ENCODE assay signal across 18 cellular contexts in the genomic region with DNA sequence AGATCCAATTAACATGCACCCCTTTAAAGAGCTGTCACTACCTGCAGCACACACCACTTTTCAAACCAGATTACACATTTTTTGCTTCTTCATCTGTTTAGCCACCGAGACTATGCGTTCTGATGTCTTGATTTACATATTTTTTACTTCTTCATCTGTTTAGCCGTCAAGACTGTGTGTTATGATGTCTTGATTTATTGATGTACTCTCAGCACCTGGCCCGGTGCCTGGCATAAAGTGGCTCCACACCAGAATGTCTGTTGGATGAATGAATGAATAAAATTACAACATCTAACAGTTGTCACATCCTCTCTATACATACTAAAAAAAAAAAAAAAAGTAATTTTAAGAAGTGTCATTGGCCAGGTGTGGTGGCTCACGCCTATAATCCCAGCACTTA. TPM values are rescaled to one million over a fixed set of nuclear protein-coding genes. Genes with fewer than 3 reads are reported as not detected.
DNase-seq lines count a peak whose midpoint lies in the region; ATAC-seq, FAIRE-seq and TF ChIP-seq lines count a peak whose summit lies in the region.
"Had no signal": no experiment of that assay in that cellular context is flagged by ENCODE, and none has a peak within 500 bp of the region (broad histone marks: within the 10 kb centered on the region; RNA-seq: fewer than 3 reads in every experiment).

No MANE protein-coding gene starts in this region.

- BruUV-seq in OCI-LY7 (replicated peaks; lab: Mats Ljungman, UMichigan): no TSS peak

- in situ Hi-C loops in GM13976 (cut with MboI; ENCODE audit: low sequenced_read_pairs, unreplicated experiment): no loop called here

- H4K20me1 ChIP-seq in keratinocyte (ENCODE audit: control insufficient read depth, extremely low read depth, insufficient read depth, low read length): no peaks in the 10 kb centered on the region
- H4K20me1 ChIP-seq in OCI-LY7 (ENCODE audit: insufficient read depth, low read length): no peaks in the 10 kb centered on the region

- H3K4me1 Mint-ChIP-seq in activated T-cell treated with anti-CD3 and anti-CD28 coated beads, Interleukin-2, amount 50 U/mL, for 72 hours (ENCODE audit: low read depth): no peaks in the 10 kb centered on the region

- dilution Hi-C loops in keratinocyte (cut with MboI; ENCODE audit: extremely low pct_ligation_motif_present, low sequenced_read_pairs): no loop called here

- H3K27me3 Mint-ChIP-seq in activated T-cell treated with anti-CD3 and anti-CD28 coated beads, Interleukin-2, amount 50 U/mL, for 72 hours (ENCODE audit: low read depth): no peaks in the 10 kb centered on the region

- H3K27ac Mint-ChIP-seq in activated T-cell treated with anti-CD3 and anti-CD28 coated beads, Interleukin-2, amount 50 U/mL, for 72 hours: no peak overlapping the region

- POLR2A ChIA-PET in OCI-LY7 (lab: Charles Lee): no interaction called here

- intact Hi-C loops in OCI-LY7 (cut with micrococcal nuclease; ENCODE audit: unreplicated experiment): no loop called here

- no peak for FAIRE-seq in keratinocyte (lab: Jason Lieb, UNC)

- H3K27ac ChIP-seq in keratinocyte (ENCODE audit: control insufficient read depth, insufficient read depth, low read length): no peak overlapping the region
- H3K27ac ChIP-seq in OCI-LY7 (ENCODE audit: low read depth, low read length, poor library complexity, severe bottlenecking): no peak overlapping the region
- H3K27ac ChIP-seq: PC-9, SJSA1 had no signal

- 0 out of 2 replicates have a peak overlapping the region, but pooled peaks have one; percentile 2 for H3K4me3 ChIP-seq in BE2C (ENCODE audit: low read depth, low read length)
- no peak overlapping the region for H3K4me3 ChIP-seq in keratinocyte (ENCODE audit: control insufficient read depth in 2 of 3, extremely low read depth in 1 of 3, insufficient read depth in 2 of 3, low read depth in 1 of 3, low read length in 3 of 3)
- H3K4me3 ChIP-seq in OCI-LY7 (ENCODE audit: low read depth, low read length, poor library complexity, severe bottlenecking): no peak overlapping the region
- H3K4me3 ChIP-seq: HAP-1, PC-9, SJSA1 had no signal

- H3K9me1 ChIP-seq in keratinocyte (ENCODE audit: control insufficient read depth, extremely low read depth, insufficient read depth, low read length): no peaks in the 10 kb centered on the region

- H3K36me3 Mint-ChIP-seq in activated T-cell treated with anti-CD3 and anti-CD28 coated beads, Interleukin-2, amount 50 U/mL, for 72 hours (ENCODE audit: insufficient read depth in 2 of 2): no peaks in the 10 kb centered on the region

- H3K79me2 ChIP-seq in keratinocyte (ENCODE audit: control insufficient read depth, insufficient read depth, low read length) (no peaks in the 10 kb centered on the region), OCI-LY7 (ENCODE audit: insufficient read depth, low read depth, low read length) (no peaks in the 10 kb centered on the region)

- DNase-seq in NCI-H1105 treated with DMSO at 0.1 percent for 48 hours (lab: John Stamatoyannopoulos, UW): peak; percentile 29
- DNase-seq in NCI-H1105 (lab: John Stamatoyannopoulos, UW): no peak
- DNase-seq in BE2C: no peak
- DNase-seq in NCI-H446 (lab: John Stamatoyannopoulos, UW): peak; percentile 48 to 56
- no peak for DNase-seq in keratinocyte (ENCODE audit: low read depth, low spot score)
- no peak for DNase-seq in GM13976 (ENCODE audit: low spot score)
- DNase-seq in OCI-LY7 (ENCODE audit: low spot score): no peak
- DNase-seq in activated T-cell treated with anti-CD3 and anti-CD28 coated beads, Interleukin-2, amount 50 U/mL, for 72 hours: no peak
- DNase-seq: C1 segment of cervical spinal cord, DMS153, Karpas-422, MM.1S, NCI-H1092 treated with DMSO at 0.1 percent for 48 hours, NCI-H2029, NCI-H2227 treated with DMSO at 0.1 percent for 48 hours, PC-9 had no signal

- H2AFZ ChIP-seq in keratinocyte (ENCODE audit: control insufficient read depth, low read length) (peak overlapping the region; percentile 52), OCI-LY7 (ENCODE audit: low read length) (no peak overlapping the region)
- H2AFZ ChIP-seq: PC-9 had no signal

- H3K27me3 ChIP-seq in BE2C: no peaks in the 10 kb centered on the region
- H3K27me3 ChIP-seq in keratinocyte (ENCODE audit: control insufficient read depth, extremely low read depth, insufficient read depth, low read length): peaks cover 5% of the 10 kb centered on the region

- H3K9me3 Mint-ChIP-seq in activated T-cell treated with anti-CD3 and anti-CD28 coated beads, Interleukin-2, amount 50 U/mL, for 72 hours: no peaks in the 10 kb centered on the region

- no peaks in the 10 kb centered on the region for H3K36me3 ChIP-seq in BE2C
- no peaks in the 10 kb centered on the region for H3K36me3 ChIP-seq in keratinocyte (ENCODE audit: control insufficient read depth in 2 of 2, extremely low read depth in 1 of 2, insufficient read depth in 2 of 2, low read length in 2 of 2)
- no peaks in the 10 kb centered on the region for H3K36me3 ChIP-seq in OCI-LY7 (ENCODE audit: insufficient read depth, low read length)
- H3K36me3 ChIP-seq: HAP-1, SJSA1 had no signal

- H3K4me1 ChIP-seq in BE2C: peaks cover 3% of the 10 kb centered on the region
- peaks cover 6% of the 10 kb centered on the region for H3K4me1 ChIP-seq in keratinocyte (ENCODE audit: control insufficient read depth, extremely low read depth, insufficient read depth, low read length)
- H3K4me1 ChIP-seq in OCI-LY7 (ENCODE audit: insufficient read depth, low read length, poor library complexity, severe bottlenecking): no peaks in the 10 kb centered on the region
- H3K4me1 ChIP-seq: HAP-1, SJSA1 had no signal

- no peak for TF ChIP-seq CTCF in BE2C (IDR thresholded peaks at IDR 0.05; ENCODE audit: low read depth, low read length)
- no peak for TF ChIP-seq CTCF in keratinocyte (optimal IDR thresholded peaks at IDR 0.05 in 1 of 3, IDR thresholded peaks at IDR 0.05 in 1 of 3, conservative IDR thresholded peaks at IDR 0.05 in 1 of 3; ENCODE audit: extremely low read depth in 1 of 3, insufficient read depth in 2 of 3, low read length in 3 of 3)
- TF ChIP-seq CTCF in GM13976 (IDR thresholded peaks at IDR 0.05; ENCODE audit: borderline replicate concordance, control extremely low read depth, extremely low read depth, insufficient read depth, missing control alignments): no peak
- TF ChIP-seq CTCF in OCI-LY7 (conservative IDR thresholded peaks at IDR 0.05; ENCODE audit: low read length): no peak

- H3K4me3 Mint-ChIP-seq in activated T-cell treated with anti-CD3 and anti-CD28 coated beads, Interleukin-2, amount 50 U/mL, for 72 hours: no peak overlapping the region

- no peak overlapping the region for H3K9ac ChIP-seq in keratinocyte (ENCODE audit: control insufficient read depth, extremely low read depth, insufficient read depth, low read length)

- CTCF ChIA-PET in OCI-LY7 (lab: Charles Lee; ENCODE audit: unreplicated experiment): no interaction called here

- H3K9me2 ChIP-seq in OCI-LY7 (ENCODE audit: insufficient read depth, low read length): no peaks in the 10 kb centered on the region

- ATAC-seq in activated T-cell treated with anti-CD3 and anti-CD28 coated beads, Interleukin-2, amount 50 U/mL, for 72 hours (replicated peaks in 1 of 2): no peak

- H3K9me3 ChIP-seq in BE2C: no peaks in the 10 kb centered on the region
- H3K9me3 ChIP-seq in keratinocyte (ENCODE audit: control insufficient read depth, low read depth, low read length): no peaks in the 10 kb centered on the region
- H3K9me3 ChIP-seq in OCI-LY7 (ENCODE audit: low read length): no peaks in the 10 kb centered on the region
- H3K9me3 ChIP-seq: HAP-1 had no signal

- H3K4me2 ChIP-seq in keratinocyte (ENCODE audit: control insufficient read depth, extremely low read depth, insufficient read depth, low read depth, low read length): peak overlapping the region; percentile 10
- H3K4me2 ChIP-seq in OCI-LY7 (ENCODE audit: low read length): no peak overlapping the region
- H3K4me2 ChIP-seq: PC-9 had no signal

RNA-seq across cellular contexts. Expression of a gene that starts 14.8 kb away (rescaled TPM):
- polyA plus RNA-seq in BE2C (2012; ENCODE audit: insufficient read depth, insufficient read length, low read depth): 110 TPM
- polyA plus RNA-seq in keratinocyte: 27.6 to 34.7 TPM (median 27.9 TPM) in 3 replicates
- 85.6 TPM for polyA plus RNA-seq in keratinocyte (2011; ENCODE audit: low read depth)
- polyA plus RNA-seq in keratinocyte (2011; cell fraction: cytosol; rRNA removed): 21.7 and 22.9 TPM in 2 replicates
- 60.3 and 68.8 TPM in 2 replicates for polyA plus RNA-seq in keratinocyte (2011; cell fraction: nucleus; rRNA removed)
- polyA plus RNA-seq in keratinocyte (2012; ENCODE audit: low replicate concordance): 18.9 and 22.5 TPM in 2 replicates
- 45.3 to 78.4 TPM (median 67.7 TPM) in 3 replicates for polyA minus RNA-seq in keratinocyte
- 32.8 TPM for polyA minus RNA-seq in keratinocyte (2011; cell fraction: cytosol; rRNA and poly(A)+ RNA removed)
- 59.6 and 65.8 TPM in 2 replicates for polyA minus RNA-seq in keratinocyte (2011; cell fraction: nucleus; rRNA and poly(A)+ RNA removed)
- total RNA-seq in OCI-LY7 (2014; rRNA removed; shearing (Covaris generic)): 30.9 and 34.6 TPM in 2 replicates
- 53.9 and 54.4 TPM in 2 replicates for total RNA-seq in OCI-LY7 (2022)
- total RNA-seq in activated T-cell treated with anti-CD3 and anti-CD28 coated beads, Interleukin-2, amount 50 U/mL, for 72 hours: 10 to 100 TPM; 40.4 to 44.6 TPM

RNA-seq across cellular contexts. Expression of a gene that starts 52.6 kb away (rescaled TPM):
- 48.0 TPM for polyA plus RNA-seq in BE2C (2012; ENCODE audit: insufficient read depth, insufficient read length, low read depth)
- polyA plus RNA-seq in keratinocyte: 31.5 to 45.3 TPM (median 33.7 TPM) in 3 replicates
- polyA plus RNA-seq in keratinocyte (2011; ENCODE audit: low read depth): 19.9 TPM
- 26.6 and 33.6 TPM in 2 replicates for polyA plus RNA-seq in keratinocyte (2011; cell fraction: cytosol; rRNA removed)
- polyA plus RNA-seq in keratinocyte (2011; cell fraction: nucleus; rRNA removed): 19.2 and 23.2 TPM in 2 replicates
- polyA plus RNA-seq in keratinocyte (2012; ENCODE audit: low replicate concordance): 15.4 and 39.2 TPM in 2 replicates
- 28.7 to 39.0 TPM (median 32.6 TPM) in 3 replicates for polyA minus RNA-seq in keratinocyte
- 39.9 TPM for polyA minus RNA-seq in keratinocyte (2011; cell fraction: cytosol; rRNA and poly(A)+ RNA removed)
- 11.6 and 13.4 TPM in 2 replicates for polyA minus RNA-seq in keratinocyte (2011; cell fraction: nucleus; rRNA and poly(A)+ RNA removed)
- total RNA-seq in OCI-LY7 (2014; rRNA removed; shearing (Covaris generic)): 27.5 and 34.1 TPM in 2 replicates
- 26.7 and 32.9 TPM in 2 replicates for total RNA-seq in OCI-LY7 (2022)
- 10 to 100 TPM; 27.0 to 31.4 TPM for total RNA-seq in activated T-cell treated with anti-CD3 and anti-CD28 coated beads, Interleukin-2, amount 50 U/mL, for 72 hours

Comparison
In these comparisons a context has a peak if more than half of its experiments do, and no peak if none do; other contexts are left out.
1. DNase-seq: peak in NCI-H1105 treated with DMSO at 0.1 percent for 48 hours (single experiment) and NCI-H446 (2 of 2); none in NCI-H1105 (single experiment), BE2C (single experiment), keratinocyte (single experiment), GM13976 (single experiment), OCI-LY7 (single experiment) and activated T-cell treated with anti-CD3 and anti-CD28 coated beads, Interleukin-2, amount 50 U/mL, for 72 hours (0 of 2).